In genomic region chr6:137903933-137904821, GRCh38 we compare ENCODE assay signal across 9 cellular contexts. TPM values are rescaled to one million over a fixed set of nuclear protein-coding genes. Genes with fewer than 3 reads are reported as not detected.
DNase-seq lines count a peak whose midpoint lies in the region; ATAC-seq and TF ChIP-seq lines count a peak whose summit lies in the region.
"Had no signal": no experiment of that assay in that cellular context is flagged by ENCODE, and none has a peak within 500 bp of the region (broad histone marks: within the 10 kb centered on the region; RNA-seq: fewer than 3 reads in every experiment).

No MANE protein-coding gene starts in this region.

- H3K9ac ChIP-seq in liver (ENCODE audit: low read depth in 1 of 2, low read length in 2 of 2) = no peak overlapping the region

- peaks cover 5 to 21% (median 12%) of the 10 kb centered on the region in 4 donors for H3K4me1 ChIP-seq in liver (ENCODE audit: control insufficient read depth in 4 of 4, insufficient read depth in 4 of 4, low read length in 3 of 4)

- H3K9me3 Mint-ChIP-seq in activated CD4-positive, alpha-beta T cell treated with anti-CD3 and anti-CD28 coated beads, Interleukin-2, amount 10 ng/mL, durations not matched to agents 24 days and 14 days = peaks cover 4% of the 10 kb centered on the region

- DNase-seq in AML-193 (lab: John Stamatoyannopoulos, UW) (peak; percentile 65 to 78), GM19238 (ENCODE audit: insufficient read length, low spot score) (peak; percentile 32), NCI-H1092 treated with DMSO at 0.1 percent for 48 hours (lab: John Stamatoyannopoulos, UW) (no peak), dorsolateral prefrontal cortex (no peak), NCI-H526 treated with DMSO at 0.1 percent for 48 hours (lab: John Stamatoyannopoulos, UW) (no peak)
- DNase-seq in activated CD4-positive, alpha-beta T cell treated with anti-CD3 and anti-CD28 coated beads, Interleukin-2, amount 10 ng/mL, durations not matched to agents 24 days and 14 days = peak; percentile 81

- peak in 1 of 2 donors; percentile 15 for TF ChIP-seq RAD21 in liver (IDR thresholded peaks at IDR 0.05)

- peaks cover 50% of the 10 kb centered on the region for H3K4me1 Mint-ChIP-seq in activated CD4-positive, alpha-beta T cell treated with anti-CD3 and anti-CD28 coated beads, Interleukin-2, amount 10 ng/mL, durations not matched to agents 24 days and 14 days

- H3K27me3 ChIP-seq in liver (ENCODE audit: control insufficient read depth in 4 of 4, insufficient read depth in 4 of 4, low read length in 3 of 4) (no peaks in the 10 kb centered on the region), dorsolateral prefrontal cortex (peaks cover 0 to 7% (median 0%) of the 10 kb centered on the region in 45 donors)
- H3K27me3 ChIP-seq: cardiac muscle cell had no signal

- H3K27ac Mint-ChIP-seq in activated CD4-positive, alpha-beta T cell treated with anti-CD3 and anti-CD28 coated beads, Interleukin-2, amount 10 ng/mL, durations not matched to agents 24 days and 14 days = peak overlapping the region; percentile 99

- H3K36me3 ChIP-seq in liver (ENCODE audit: control insufficient read depth in 4 of 4, insufficient read depth in 3 of 4, low read depth in 1 of 4, low read length in 3 of 4) = no peaks in the 10 kb centered on the region
- H3K36me3 ChIP-seq: cardiac muscle cell had no signal

- intact Hi-C loops in activated CD4-positive, alpha-beta T cell treated with anti-CD3 and anti-CD28 coated beads, Interleukin-2, amount 10 ng/mL, durations not matched to agents 24 days and 14 days (cut with micrococcal nuclease) = loop anchor here (1.0 to 2.0 kb wide), 2 partner anchors 31 to 75 kb away; no protein-coding TSS in a partner anchor
- intact Hi-C loops in dorsolateral prefrontal cortex (cut with DNase I) = no loop called here

- H3K36me3 Mint-ChIP-seq in activated CD4-positive, alpha-beta T cell treated with anti-CD3 and anti-CD28 coated beads, Interleukin-2, amount 10 ng/mL, durations not matched to agents 24 days and 14 days (ENCODE audit: low read depth) = peaks cover 2% of the 10 kb centered on the region

- H3K27ac ChIP-seq in liver (ENCODE audit: low read depth in 1 of 2, low read length in 2 of 2) (no peak overlapping the region), dorsolateral prefrontal cortex (no peak overlapping the region)
- H3K27ac ChIP-seq: cardiac muscle cell had no signal

- WGBS in liver = 83% methylated on average over 12 of the region's 12 CpGs

- H3K4me3 ChIP-seq in liver (ENCODE audit: low read depth in 1 of 3, low read length in 3 of 3) (no peak overlapping the region), dorsolateral prefrontal cortex (no peak overlapping the region)
- H3K4me3 ChIP-seq: cardiac muscle cell had no signal

- H3K4me3 Mint-ChIP-seq in activated CD4-positive, alpha-beta T cell treated with anti-CD3 and anti-CD28 coated beads, Interleukin-2, amount 10 ng/mL, durations not matched to agents 24 days and 14 days = peak overlapping the region; percentile 75

- ATAC-seq in HG03159 (IDR thresholded peaks at IDR 0.05; ENCODE audit: unreplicated experiment) = peak; percentile 79

- no peaks in the 10 kb centered on the region for H3K9me3 ChIP-seq in liver (ENCODE audit: control insufficient read depth in 4 of 4, low read length in 3 of 4)

- TF ChIP-seq CTCF in liver (IDR thresholded peaks at IDR 0.05; ENCODE audit: low read depth, low read length, missing input control) (no peak), dorsolateral prefrontal cortex (IDR thresholded peaks at IDR 0.05 in 54 of 56, conservative IDR thresholded peaks at IDR 0.05 in 2 of 56; ENCODE audit: low read depth in 1 of 56, partially characterized antibody in 56 of 56) (no peak)

- H3K27me3 Mint-ChIP-seq in activated CD4-positive, alpha-beta T cell treated with anti-CD3 and anti-CD28 coated beads, Interleukin-2, amount 10 ng/mL, durations not matched to agents 24 days and 14 days = no peaks in the 10 kb centered on the region

TF ChIP-seq in liver, 16 proteins besides CTCF, POLR2A, EP300 and RAD21:
- TF ChIP-seq HNF4A (conservative IDR thresholded peaks at IDR 0.05) = peak; percentile 21 to 26
- TF ChIP-seq JUND (IDR thresholded peaks at IDR 0.05) = peak in 1 of 2 donors; percentile 2
- TF ChIP-seq SP1 (IDR thresholded peaks at IDR 0.05) = peak; percentile 44
- no peak for TF ChIP-seq EGR1 (IDR thresholded peaks at IDR 0.05; ENCODE audit: low read depth in 2 of 2)
- no peak for TF ChIP-seq NR2F2 (IDR thresholded peaks at IDR 0.05)
- TF ChIP-seq, protein P1, sequence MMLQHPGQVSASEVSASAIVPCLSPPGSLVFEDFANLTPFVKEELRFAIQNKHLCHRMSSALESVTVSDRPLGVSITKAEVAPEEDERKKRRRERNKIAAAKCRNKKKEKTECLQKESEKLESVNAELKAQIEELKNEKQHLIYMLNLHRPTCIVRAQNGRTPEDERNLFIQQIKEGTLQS (IDR thresholded peaks at IDR 0.05) = peak; percentile 89
- peak in 1 of 2 donors; percentile 13 for TF ChIP-seq RXRA (IDR thresholded peaks at IDR 0.05)
TF ChIP-seq in liver: peak in this region for 5.

RNA-seq across cellular contexts. Expression of gene TNFAIP3, which starts 37.1 kb away (rescaled TPM):
- total RNA-seq in activated CD4-positive, alpha-beta T cell treated with anti-CD3 and anti-CD28 coated beads, Interleukin-2, amount 10 ng/mL, durations not matched to agents 24 days and 14 days = 249 and 254 TPM in 2 replicates
- total RNA-seq in liver (1 to 10 TPM; 4.5 to 8.0 TPM), dorsolateral prefrontal cortex (10 to 100 TPM in 13 of 120 experiments, 1 to 10 TPM in 107; 1.6 to 33.7 (median 5.7) TPM)
- polyA plus RNA-seq in liver = 1 to 10 TPM; 5.4 to 7.9 TPM

Comparison
In these comparisons a context has a peak if more than half of its experiments do, and no peak if none do; other contexts are left out.
1. DNase-seq: peak in AML-193 (2 of 2), GM19238 (single experiment) and activated CD4-positive, alpha-beta T cell treated with anti-CD3 and anti-CD28 coated beads, Interleukin-2, amount 10 ng/mL, durations not matched to agents 24 days and 14 days (single experiment); none in NCI-H1092 treated with DMSO at 0.1 percent for 48 hours (single experiment), dorsolateral prefrontal cortex (0 of 10) and NCI-H526 treated with DMSO at 0.1 percent for 48 hours (single experiment).